Comparison of ENCODE assay signal across 11 cellular contexts in the genomic region with DNA sequence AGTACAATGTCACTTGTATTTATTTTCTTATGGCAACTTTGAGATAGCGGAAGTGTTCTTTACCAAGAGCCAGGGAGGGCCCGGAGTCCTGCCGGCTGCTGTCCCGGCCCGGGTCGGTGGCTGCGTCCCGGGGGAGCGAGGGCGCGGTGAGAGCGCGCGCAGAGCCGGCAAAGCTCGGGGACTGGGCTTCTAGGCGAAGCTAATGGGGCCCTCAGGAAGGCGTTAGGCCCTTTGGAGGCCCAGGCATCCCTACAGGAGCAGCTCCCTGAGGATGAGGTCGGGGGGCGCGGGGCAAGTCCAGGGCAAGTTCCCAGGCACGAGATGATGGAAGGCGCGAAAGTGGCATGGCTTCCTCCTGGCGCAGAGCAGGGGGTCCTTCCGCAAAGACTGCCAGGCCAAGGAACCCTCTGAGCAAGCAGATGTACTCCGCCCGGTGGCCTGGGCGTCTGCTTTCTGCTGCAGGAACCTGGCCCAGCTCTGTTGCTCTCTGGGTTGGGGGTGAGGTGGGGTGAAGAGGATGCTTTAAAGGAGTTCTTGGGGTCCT. TPM values are rescaled to one million over a fixed set of nuclear protein-coding genes. Genes with fewer than 3 reads are reported as not detected.
A peak's percentile ranks its signal among the peaks of the same experiment; 100 is the strongest.
DNase-seq lines count a peak whose midpoint lies in the region; ATAC-seq and TF ChIP-seq lines count a peak whose summit lies in the region.
"Had no signal": no experiment of that assay in that cellular context is flagged by ENCODE, and none has a peak within 500 bp of the region (broad histone marks: within the 10 kb centered on the region; RNA-seq: fewer than 3 reads in every experiment).

No MANE protein-coding gene starts in this region.

- peak overlapping the region; percentile 71 for H2BK20ac ChIP-seq in IMR-90 (ENCODE audit: low read depth, low read length)

- H3K4ac ChIP-seq in IMR-90 (ENCODE audit: low read depth, low read length): peak overlapping the region; percentile 98

- H3K27me3 ChIP-seq in IMR-90 (ENCODE audit: control insufficient read depth, insufficient read depth, low read length) (no peaks in the 10 kb centered on the region), liver (ENCODE audit: control insufficient read depth in 4 of 4, insufficient read depth in 4 of 4, low read length in 3 of 4) (no peaks in the 10 kb centered on the region)

- H3K4me1 ChIP-seq in IMR-90 (ENCODE audit: control insufficient read depth, insufficient read depth, low read length): peaks cover 47% of the 10 kb centered on the region
- peaks cover 7 to 31% (median 19%) of the 10 kb centered on the region in 4 donors for H3K4me1 ChIP-seq in liver (ENCODE audit: control insufficient read depth in 4 of 4, insufficient read depth in 4 of 4, low read length in 3 of 4)

- peak overlapping the region; percentile 25 for H3K27ac Mint-ChIP-seq in stimulated activated naive B cell treated with anti-CD40 and anti-IgM and Interleukin-4, amounts not matched to agents 10 μg/mL and 1 μg/mL and 100 μg/mL, for 72 hours

- peak overlapping the region; percentile 90 for H2AK9ac ChIP-seq in IMR-90 (replicated peaks; ENCODE audit: low read depth, low read length, poor library complexity)

- dilution Hi-C loops in IMR-90 (cut with HindIII; ENCODE audit: low sequenced_read_pairs, unreplicated experiment): no loop called here

- intact Hi-C loops in IMR-90 (cut with micrococcal nuclease): no loop called here

- peak overlapping the region; percentile 92 for H2BK120ac ChIP-seq in IMR-90 (ENCODE audit: low read depth, low read length)

- H4K5ac ChIP-seq in IMR-90 (ENCODE audit: low read depth, low read length): peak overlapping the region; percentile 76

- H3K36me3 Mint-ChIP-seq in stimulated activated naive B cell treated with anti-CD40 and anti-IgM and Interleukin-4, amounts not matched to agents 10 μg/mL and 1 μg/mL and 100 μg/mL, for 72 hours: peaks cover 0 to 5% of the 10 kb centered on the region in 2 donors

- H3K4me1 Mint-ChIP-seq in stimulated activated naive B cell treated with anti-CD40 and anti-IgM and Interleukin-4, amounts not matched to agents 10 μg/mL and 1 μg/mL and 100 μg/mL, for 72 hours: peaks cover 2 to 14% of the 10 kb centered on the region in 2 donors

- in situ Hi-C loops in IMR-90 (cut with MboI; ENCODE audit: low sequenced_read_pairs): loop anchor here (10.0 to 25.0 kb wide), 3 partner anchors 781 to 1319 kb away; no protein-coding TSS in a partner anchor

- peaks cover 0 to 2% of the 10 kb centered on the region in 2 donors for H3K9me3 Mint-ChIP-seq in stimulated activated naive B cell treated with anti-CD40 and anti-IgM and Interleukin-4, amounts not matched to agents 10 μg/mL and 1 μg/mL and 100 μg/mL, for 72 hours

- H3K18ac ChIP-seq in IMR-90 (ENCODE audit: low read depth, low read length): peak overlapping the region; percentile 88

- no peak for TF ChIP-seq RAD21 in IMR-90 (IDR thresholded peaks at IDR 0.05; ENCODE audit: low read length)
- no peak for TF ChIP-seq RAD21 in liver (IDR thresholded peaks at IDR 0.05)

- H3K23ac ChIP-seq in IMR-90 (ENCODE audit: low read depth, low read length): peak overlapping the region; percentile 100

- peak overlapping the region; percentile 92 for H2BK5ac ChIP-seq in IMR-90 (ENCODE audit: low read depth, low read length, poor library complexity, severe bottlenecking)

- peak overlapping the region; percentile 95; the same call in 1 of the 2 replicates for H3K56ac ChIP-seq in IMR-90 (ENCODE audit: extremely low read depth, insufficient read depth, low read length)

- 16% methylated on average over 11 of the region's 29 CpGs; no CpG with 5 or more reads in 1 of the 2 experiments for WGBS in IMR-90 (ENCODE audit: extremely low coverage in 2 of 2, insufficient read length in 1 of 2), 2 experiments
- WGBS in liver: 61% methylated on average over 29 of the region's 29 CpGs

- no TSS peak for BruUV-seq in IMR-90 (replicated peaks; lab: Mats Ljungman, UMichigan)

- peak overlapping the region; percentile 92 for H2AK5ac ChIP-seq in IMR-90 (ENCODE audit: low read depth, low read length)

- H3K14ac ChIP-seq in IMR-90 (replicated peaks; ENCODE audit: low read depth, low read length): peak overlapping the region; percentile 92

- DNase-seq in IMR-90 (no peak), coronary artery (ENCODE audit: low spot score) (peak; percentile 69), NCI-H526 (lab: John Stamatoyannopoulos, UW) (no peak), activated gamma-delta T cell (lab: John Stamatoyannopoulos, UW) (no peak), medulla oblongata (ENCODE audit: extremely low spot score) (no peak)
- no peak for DNase-seq in stimulated activated naive B cell treated with anti-CD40 and anti-IgM and Interleukin-4, amounts not matched to agents 10 μg/mL and 1 μg/mL and 100 μg/mL, for 72 hours
- DNase-seq: activated CD4-positive, CD25-positive, alpha-beta regulatory T cell treated with anti-CD3 and anti-CD28 coated beads, Interleukin-2, amount 50 U/mL, for 72 hours; Calu3; PC-3 had no signal

- peak overlapping the region; percentile 47 for H2AFZ ChIP-seq in IMR-90 (replicated peaks; ENCODE audit: low read length, poor library complexity)

- peak overlapping the region; percentile 94 for H4K91ac ChIP-seq in IMR-90 (ENCODE audit: insufficient read depth, low read depth, low read length)

- peak overlapping the region; percentile 90 for H3K4me2 ChIP-seq in IMR-90 (ENCODE audit: low read depth, low read length)

- H4K8ac ChIP-seq in IMR-90 (ENCODE audit: low read depth in 2 of 2, low read length in 2 of 2): peak overlapping the region; percentile 85 to 92

- H4K20me1 ChIP-seq in IMR-90 (ENCODE audit: insufficient read depth, low read length): 0 out of 2 replicates have a peak, but pooled peaks cover 3% of the 10 kb centered on the region

- ATAC-seq in IMR-90 (ENCODE audit: low read depth): no peak
- no peak for ATAC-seq in stimulated activated naive B cell treated with anti-CD40 and anti-IgM and Interleukin-4, amounts not matched to agents 10 μg/mL and 1 μg/mL and 100 μg/mL, for 72 hours (replicated peaks)
- ATAC-seq in HG02571 (IDR thresholded peaks at IDR 0.05; ENCODE audit: unreplicated experiment): no peak
- ATAC-seq: PC-3 had no signal

- H3K4me3 ChIP-seq in IMR-90 (ENCODE audit: insufficient read depth, low read depth, low read length) (peak overlapping the region; percentile 46), coronary artery (peak overlapping the region; percentile 94), liver (ENCODE audit: low read depth in 1 of 3, low read length in 3 of 3) (no peak overlapping the region)

- POLR2A ChIA-PET in IMR-90 (lab: Charles Lee; ENCODE audit: unreplicated experiment): no interaction called here

- H3K9ac ChIP-seq in IMR-90 (ENCODE audit: low read depth, low read length): peak overlapping the region; percentile 80
- H3K9ac ChIP-seq in liver (ENCODE audit: low read depth in 1 of 2, low read length in 2 of 2): peak overlapping the region in 1 of 2 donors; percentile 26

- no peaks in the 10 kb centered on the region for H3K9me1 ChIP-seq in IMR-90 (ENCODE audit: insufficient read depth, low read length)

- peaks cover 5 to 15% of the 10 kb centered on the region in 2 experiments; a peak in 3 of 4 replicates for H3K79me1 ChIP-seq in IMR-90 (ENCODE audit: low read depth in 1 of 2, low read length in 2 of 2)

- H3K36me3 ChIP-seq in IMR-90 (ENCODE audit: control insufficient read depth, insufficient read depth, low read length) (peaks cover 27% of the 10 kb centered on the region), liver (ENCODE audit: control insufficient read depth in 4 of 4, insufficient read depth in 3 of 4, low read depth in 1 of 4, low read length in 3 of 4) (no peaks in the 10 kb centered on the region)

- H3K4me3 Mint-ChIP-seq in stimulated activated naive B cell treated with anti-CD40 and anti-IgM and Interleukin-4, amounts not matched to agents 10 μg/mL and 1 μg/mL and 100 μg/mL, for 72 hours: no peak overlapping the region

- TF ChIP-seq CTCF in IMR-90 (conservative IDR thresholded peaks at IDR 0.05; ENCODE audit: low read depth, low read length) (no peak), coronary artery (IDR thresholded peaks at IDR 0.05) (no peak), liver (IDR thresholded peaks at IDR 0.05; ENCODE audit: low read depth, low read length, missing input control) (no peak)

- H3K9me3 ChIP-seq in IMR-90 (ENCODE audit: control insufficient read depth, insufficient read depth, low read length): no peaks in the 10 kb centered on the region
- no peaks in the 10 kb centered on the region for H3K9me3 ChIP-seq in liver (ENCODE audit: control insufficient read depth in 4 of 4, low read length in 3 of 4)

- no peak for TF ChIP-seq POLR2A in IMR-90 (IDR thresholded peaks at IDR 0.05; ENCODE audit: low read depth, low read length)

- peaks cover 86 to 95% of the 10 kb centered on the region in 2 donors for H3K27me3 Mint-ChIP-seq in stimulated activated naive B cell treated with anti-CD40 and anti-IgM and Interleukin-4, amounts not matched to agents 10 μg/mL and 1 μg/mL and 100 μg/mL, for 72 hours

- CTCF ChIA-PET in IMR-90 (lab: Yijun Ruan, JAX): interaction anchor here (0.9 kb wide), 1 partner anchor 1084 kb away, joined by 3 read pairs; no protein-coding TSS in a partner anchor

- H3K27ac ChIP-seq in IMR-90 (ENCODE audit: insufficient read depth, low read length): peak overlapping the region; percentile 88
- H3K27ac ChIP-seq in coronary artery: peak overlapping the region; percentile 94 to 97
- peak overlapping the region; percentile 53 to 73 for H3K27ac ChIP-seq in liver (ENCODE audit: low read depth in 1 of 2, low read length in 2 of 2)

- H2BK15ac ChIP-seq in IMR-90 (ENCODE audit: low read depth, low read length): peak overlapping the region; percentile 25; the same call in 1 of the 3 replicates

TF ChIP-seq in IMR-90, 13 proteins besides CTCF, POLR2A, EP300 and RAD21 (continues in another document):
- no peak for TF ChIP-seq MAFK (IDR thresholded peaks at IDR 0.05; ENCODE audit: low read depth, low read length)
- TF ChIP-seq CEBPB (IDR thresholded peaks at IDR 0.05; ENCODE audit: low read depth, low read length): no peak
- no peak for TF ChIP-seq MAZ (IDR thresholded peaks at IDR 0.05; ENCODE audit: borderline replicate concordance, low read depth, low read length)
- no peak for TF ChIP-seq RFX5 (IDR thresholded peaks at IDR 0.05; ENCODE audit: low read depth, low read length)
- TF ChIP-seq CHD1 (IDR thresholded peaks at IDR 0.05; ENCODE audit: low read depth, low read length): no peak

RNA-seq across cellular contexts. Expression of a gene that starts 13.1 kb away (rescaled TPM):
- total RNA-seq in IMR-90 (2012; rRNA removed) (20.3 and 28.1 TPM in 2 replicates), liver (1 to 10 TPM; 5.9 to 6.4 TPM)
- polyA plus RNA-seq in IMR-90 (2012; rRNA removed) (161 and 185 TPM in 2 replicates), liver (10 to 100 TPM; 12.0 to 22.4 TPM)
- polyA plus RNA-seq in IMR-90 (2012; cell fraction: cytosol; rRNA removed): 113 and 142 TPM in 2 replicates
- 109 and 182 TPM in 2 replicates for polyA plus RNA-seq in IMR-90 (2012; cell fraction: nucleus; rRNA removed; ENCODE audit: low replicate concordance)

Comparison
In these comparisons a context has a peak if more than half of its experiments do, and no peak if none do; other contexts are left out.
1. H3K4me3 ChIP-seq: peak in IMR-90 (single experiment) and coronary artery (single experiment); none in liver (0 of 3).
2. Peak in every context shown above with its lines, with median percentiles within 50 percentile points of each other: H3K27ac ChIP-seq.